9 cellular contexts compared by ENCODE assay signal in genomic region chr1:154968731-154969130, GRCh38. TPM values are rescaled to one million over a fixed set of nuclear protein-coding genes. Genes with fewer than 3 reads are reported as not detected.
A peak's percentile ranks its signal among the peaks of the same experiment; 100 is the strongest.
DNase-seq lines count a peak whose midpoint lies in the region; ATAC-seq and TF ChIP-seq lines count a peak whose summit lies in the region.
"Had no signal": no experiment of that assay in that cellular context is flagged by ENCODE, and none has a peak within 500 bp of the region (broad histone marks: within the 10 kb centered on the region; RNA-seq: fewer than 3 reads in every experiment).

No MANE protein-coding gene starts in this region.

- CTCF ChIA-PET in GM10248 (lab: Yijun Ruan, JAX), result interaction anchor here (0.9 to 5.3 kb wide), 5 partner anchors 7 to 123 kb away, joined by 3 to 51 read pairs (median 6); partner anchors contain the start of genes PBXIP1 and PYGO2

- no peak overlapping the region for H3K4me3 Mint-ChIP-seq in activated T-cell treated with anti-CD3 and anti-CD28 coated beads, Interleukin-2, amount 50 U/mL, for 24 hours
- H3K4me3 Mint-ChIP-seq: activated T-cell treated with anti-CD3 and anti-CD28 coated beads, Interleukin-2, amount 50 U/mL, for 4 hours had no signal

- H3K9me3 ChIP-seq in adipocyte (ENCODE audit: control insufficient read depth, low read length), result no peaks in the 10 kb centered on the region
- no peaks in the 10 kb centered on the region for H3K9me3 ChIP-seq in thoracic aorta

- ATAC-seq in thoracic aorta (ENCODE audit: insufficient number of reproducible peaks, low FRiP score, low read depth), result no peak
- ATAC-seq: activated T-cell treated with anti-CD3 and anti-CD28 coated beads, Interleukin-2, amount 50 U/mL, for 4 hours had no signal

- H3K27me3 ChIP-seq in adipocyte (replicated peaks; ENCODE audit: control insufficient read depth, insufficient read depth, low read length) (no peaks in the 10 kb centered on the region), kidney epithelial cell (ENCODE audit: control insufficient read depth, insufficient read depth, low read length) (no peaks in the 10 kb centered on the region), thoracic aorta (replicated peaks; ENCODE audit: insufficient read depth) (no peaks in the 10 kb centered on the region)

- H3K9ac ChIP-seq in adipocyte (ENCODE audit: low read length), result peak overlapping the region; percentile 97

- DNase-seq in activated T-cell treated with anti-CD3 and anti-CD28 coated beads, Interleukin-2, amount 50 U/mL, for 24 hours, result no peak
- no peak for DNase-seq in activated T-cell treated with anti-CD3 and anti-CD28 coated beads, Interleukin-2, amount 50 U/mL, for 1 hour
- DNase-seq in adipocyte (ENCODE audit: low read depth) (no peak), kidney epithelial cell (ENCODE audit: low read depth) (no peak), thoracic aorta (ENCODE audit: low spot score) (no peak), caudate nucleus (lab: John Stamatoyannopoulos, UW) (no peak), GM20000 (ENCODE audit: low spot score) (no peak), GM10248 (ENCODE audit: extremely low spot score) (no peak)
- DNase-seq: activated T-cell treated with anti-CD3 and anti-CD28 coated beads, Interleukin-2, amount 50 U/mL, for 4 hours had no signal

- no peak for TF ChIP-seq CTCF in kidney epithelial cell (IDR thresholded peaks at IDR 0.05; ENCODE audit: insufficient read depth, low read length, poor library complexity, severe bottlenecking)
- no peak for TF ChIP-seq CTCF in thoracic aorta (IDR thresholded peaks at IDR 0.05)
- TF ChIP-seq CTCF in GM20000 (IDR thresholded peaks at IDR 0.05; ENCODE audit: extremely low read depth, missing control alignments), result no peak
- no peak for TF ChIP-seq CTCF in GM10248 (IDR thresholded peaks at IDR 0.05; ENCODE audit: control extremely low read depth, extremely low read depth, low read depth, missing control alignments)

- H3K36me3 ChIP-seq in adipocyte (ENCODE audit: control insufficient read depth, insufficient read depth, low read length, severe bottlenecking) (peaks cover 47% of the 10 kb centered on the region), kidney epithelial cell (ENCODE audit: control insufficient read depth, insufficient read depth, low read length) (peaks cover 7% of the 10 kb centered on the region), thoracic aorta (peaks cover 33% of the 10 kb centered on the region)

- no peaks in the 10 kb centered on the region for H3K9me3 Mint-ChIP-seq in activated T-cell treated with anti-CD3 and anti-CD28 coated beads, Interleukin-2, amount 50 U/mL, for 24 hours
- H3K9me3 Mint-ChIP-seq: activated T-cell treated with anti-CD3 and anti-CD28 coated beads, Interleukin-2, amount 50 U/mL, for 4 hours had no signal

- H3K4me1 Mint-ChIP-seq in activated T-cell treated with anti-CD3 and anti-CD28 coated beads, Interleukin-2, amount 50 U/mL, for 24 hours (ENCODE audit: low read depth), result peaks cover 40% of the 10 kb centered on the region

- peak overlapping the region; percentile 85 for H3K27ac Mint-ChIP-seq in activated T-cell treated with anti-CD3 and anti-CD28 coated beads, Interleukin-2, amount 50 U/mL, for 24 hours

- H3K4me1 ChIP-seq in adipocyte (ENCODE audit: control insufficient read depth, insufficient read depth, low read length) (peaks cover 59% of the 10 kb centered on the region), thoracic aorta (ENCODE audit: control insufficient read depth in 1 of 2, low read depth in 2 of 2) (peaks cover 33 to 51% of the 10 kb centered on the region in 2 donors)

- POLR2A ChIA-PET in GM10248 (lab: Yijun Ruan, JAX), result no interaction called here

- H3K36me3 Mint-ChIP-seq in activated T-cell treated with anti-CD3 and anti-CD28 coated beads, Interleukin-2, amount 50 U/mL, for 24 hours (ENCODE audit: low read depth), result peaks cover 79% of the 10 kb centered on the region

- H3K27me3 Mint-ChIP-seq in activated T-cell treated with anti-CD3 and anti-CD28 coated beads, Interleukin-2, amount 50 U/mL, for 24 hours, result no peaks in the 10 kb centered on the region

- H3K4me3 ChIP-seq in adipocyte (ENCODE audit: low read length), result peak overlapping the region; percentile 92
- H3K4me3 ChIP-seq in kidney epithelial cell (ENCODE audit: low read depth, low read length), result peak overlapping the region; percentile 50
- no peak overlapping the region for H3K4me3 ChIP-seq in thoracic aorta

- peak overlapping the region; percentile 98 to 99 for H3K27ac ChIP-seq in thoracic aorta
- H3K27ac ChIP-seq in caudate nucleus (ENCODE audit: low read depth, low read length), result no peak overlapping the region

RNA-seq across cellular contexts. Expression of gene SHC1, which starts 1.8 kb away (rescaled TPM):
- total RNA-seq in kidney epithelial cell, result 176 and 183 TPM in 2 replicates
- total RNA-seq in thoracic aorta, result 100 to 1,000 TPM; 129 to 174 TPM

RNA-seq across cellular contexts. Expression of gene CKS1B, which starts 5.8 kb away (rescaled TPM):
- total RNA-seq in kidney epithelial cell (67.4 and 72.4 TPM in 2 replicates), thoracic aorta (10 to 100 TPM; 13.5 to 23.7 TPM)

RNA-seq across cellular contexts. Expression of gene PYGO2, which starts 7.1 kb away (rescaled TPM):
- total RNA-seq in kidney epithelial cell (21.2 and 27.8 TPM in 2 replicates), thoracic aorta (10 to 100 TPM; 17.8 to 21.4 TPM)

RNA-seq across cellular contexts. Expression of gene PBXIP1, which starts 12.8 kb away (rescaled TPM):
- total RNA-seq in kidney epithelial cell (88.2 and 102 TPM in 2 replicates), thoracic aorta (100 to 1,000 TPM; 185 to 227 TPM)

RNA-seq across cellular contexts. Expression of gene FLAD1, which starts 14.4 kb away (rescaled TPM):
- total RNA-seq in kidney epithelial cell, result 53.0 and 60.9 TPM in 2 replicates
- 10 to 100 TPM; 23.8 to 27.2 TPM for total RNA-seq in thoracic aorta
